ENCODE assay signal across 17 cellular contexts in genomic region chr18:44945847-44946490, GRCh38.
DNase-seq lines count a peak whose midpoint lies in the region; ATAC-seq and TF ChIP-seq lines count a peak whose summit lies in the region.
"Had no signal": no experiment of that assay in that cellular context is flagged by ENCODE, and none has a peak within 500 bp of the region (broad histone marks: within the 10 kb centered on the region; RNA-seq: fewer than 3 reads in every experiment).

No MANE protein-coding gene starts in this region.

- peak overlapping the region in 2 of 3 experiments; percentile 73 to 75 for H3K27ac Mint-ChIP-seq in nephron
- no peak overlapping the region for H3K27ac Mint-ChIP-seq in CD4-positive, alpha-beta T cell
- H3K27ac Mint-ChIP-seq: activated naive CD4-positive, alpha-beta T cell treated with anti-CD3 and anti-CD28 coated beads, Interleukin-2, amount 50 U/mL, for 72 hours had no signal

- no peak for TF ChIP-seq CTCF in nephron (IDR thresholded peaks at IDR 0.05; ENCODE audit: unreplicated experiment in 3 of 3)
- no peak for TF ChIP-seq CTCF in CD4-positive, alpha-beta T cell (IDR thresholded peaks at IDR 0.05)

- peaks cover 33% of the 10 kb centered on the region for H3K36me3 Mint-ChIP-seq in nephron (ENCODE audit: low read depth)
- H3K36me3 Mint-ChIP-seq in CD4-positive, alpha-beta T cell (ENCODE audit: low read depth), result no peaks in the 10 kb centered on the region
- H3K36me3 Mint-ChIP-seq: activated naive CD4-positive, alpha-beta T cell treated with anti-CD3 and anti-CD28 coated beads, Interleukin-2, amount 50 U/mL, for 72 hours had no signal

- H3K27me3 ChIP-seq in CD4-positive, alpha-beta T cell (ENCODE audit: control insufficient read depth, insufficient read depth, low read length), result no peaks in the 10 kb centered on the region
- H3K27me3 ChIP-seq: BLaER1 treated with 17β-estradiol and CSF1 and Interleukin-3, amounts not matched to agents 10 nM and 100 nM; transverse colon had no signal

- CTCF ChIA-PET in CD4-positive, alpha-beta T cell (lab: Charles Lee), result interaction anchor here (0.6 kb wide), 1 partner anchor 21 kb away, joined by 4 read pairs; no protein-coding TSS in a partner anchor

- intact Hi-C loops in CD4-positive, alpha-beta T cell (cut with DNase I, micrococcal nuclease), result no loop called here

- POLR2A ChIA-PET in CD4-positive, alpha-beta T cell (lab: Charles Lee), result no interaction called here

- H3K27ac ChIP-seq in CD4-positive, alpha-beta T cell (ENCODE audit: low read depth, low read length), result no peak overlapping the region
- H3K27ac ChIP-seq: BLaER1 treated with 17β-estradiol and CSF1 and Interleukin-3, amounts not matched to agents 10 nM and 100 nM; transverse colon had no signal

- H3K27me3 Mint-ChIP-seq in nephron (ENCODE audit: low read depth), result no peaks in the 10 kb centered on the region
- peaks cover 5% of the 10 kb centered on the region for H3K27me3 Mint-ChIP-seq in CD4-positive, alpha-beta T cell
- H3K27me3 Mint-ChIP-seq: central memory CD8-positive, alpha-beta T cell had no signal

- peaks cover 35% of the 10 kb centered on the region for H3K4me1 Mint-ChIP-seq in nephron
- no peaks in the 10 kb centered on the region for H3K4me1 Mint-ChIP-seq in CD4-positive, alpha-beta T cell (ENCODE audit: low read depth)

- no peak overlapping the region for H3K4me3 Mint-ChIP-seq in nephron
- no peak overlapping the region for H3K4me3 Mint-ChIP-seq in CD4-positive, alpha-beta T cell
- H3K4me3 Mint-ChIP-seq: central memory CD8-positive, alpha-beta T cell had no signal

- ATAC-seq in HG02981 (IDR thresholded peaks at IDR 0.05; ENCODE audit: unreplicated experiment), result no peak
- ATAC-seq in CD4-positive, alpha-beta T cell (ENCODE audit: poor library complexity), result no peak
- ATAC-seq: activated naive CD4-positive, alpha-beta T cell treated with anti-CD3 and anti-CD28 coated beads, Interleukin-2, amount 50 U/mL, for 72 hours; K562 had no signal

- peak; percentile 34 for DNase-seq in ELF-1 (ENCODE audit: low read depth, low spot score)
- peak; percentile 89 for DNase-seq in NCI-H1417 treated with DMSO at 0.1 percent for 48 hours (lab: John Stamatoyannopoulos, UW)
- DNase-seq in SHP77 (lab: John Stamatoyannopoulos, UW), result peak; percentile 64 to 70
- no peak for DNase-seq in activated naive CD4-positive, alpha-beta T cell treated with anti-CD3 and anti-CD28 coated beads, Interleukin-2, amount 50 U/mL, for 16 hours
- DNase-seq in CD4-positive, alpha-beta T cell, result no peak
- DNase-seq: activated CD4-positive, CD25-positive, alpha-beta regulatory T cell treated with anti-CD3 and anti-CD28 coated beads, Interleukin-2, amount 50 U/mL, for 72 hours; activated CD8-positive, alpha-beta memory T cell treated with anti-CD3 and anti-CD28 coated beads, Interleukin-2, amount 50 U/mL, for 48 hours; NCI-H226; stimulated activated CD4-positive, alpha-beta T cell treated with anti-CD3 and anti-CD28 coated beads, Interleukin-1b, Interleukin-23, amount 100 ng/mL, for 48 hours; T-helper 1 cell; transverse colon had no signal

- no peaks in the 10 kb centered on the region for H3K9me3 ChIP-seq in CD4-positive, alpha-beta T cell (ENCODE audit: control insufficient read depth, low read length)
- H3K9me3 ChIP-seq: transverse colon had no signal

- H3K9me3 Mint-ChIP-seq in nephron, result peaks cover 2% of the 10 kb centered on the region
- H3K9me3 Mint-ChIP-seq in CD4-positive, alpha-beta T cell, result no peaks in the 10 kb centered on the region
- H3K9me3 Mint-ChIP-seq: activated naive CD4-positive, alpha-beta T cell treated with anti-CD3 and anti-CD28 coated beads, Interleukin-2, amount 50 U/mL, for 72 hours; central memory CD8-positive, alpha-beta T cell had no signal

Comparison
In these comparisons a context has a peak if more than half of its experiments do, and no peak if none do; other contexts are left out.
1. DNase-seq: peak in ELF-1 (single experiment), NCI-H1417 treated with DMSO at 0.1 percent for 48 hours (single experiment) and SHP77 (2 of 2); none in activated naive CD4-positive, alpha-beta T cell treated with anti-CD3 and anti-CD28 coated beads, Interleukin-2, amount 50 U/mL, for 16 hours (single experiment) and CD4-positive, alpha-beta T cell (0 of 10).